16 cellular contexts compared by ENCODE assay signal in genomic region chr18:4134691-4135090, GRCh38.
"Had no signal": no experiment of that assay in that cellular context is flagged by ENCODE, and none has a peak within 500 bp of the region (broad histone marks: within the 10 kb centered on the region; RNA-seq: fewer than 3 reads in every experiment).

No MANE protein-coding gene starts in this region.

- DNase-seq: activated CD4-positive, alpha-beta T cell treated with anti-CD3 and anti-CD28 coated beads, Interleukin-2, amount 50 U/mL, for 4 hours; activated CD4-positive, CD25-positive, alpha-beta regulatory T cell treated with anti-CD3 and anti-CD28 coated beads, Interleukin-2, amount 50 U/mL, for 72 hours; activated naive CD4-positive, alpha-beta T cell treated with anti-CD3 and anti-CD28 coated beads, Interleukin-2, amount 50 U/mL, for 16 hours; activated T-cell treated with anti-CD3 and anti-CD28 coated beads, Interleukin-2, amount 50 U/mL, for 1 hour; dermis blood vessel endothelial cell; effector memory CD8-positive, alpha-beta T cell; heart right ventricle; islet precursor cell; left lung; mammary epithelial cell; naive thymus-derived CD8-positive, alpha-beta T cell; retina; stimulated activated CD4-positive, alpha-beta T cell treated with anti-CD3 and anti-CD28 coated beads, Interleukin-12 subunit alpha, Interleukin-12 subunit beta, amount 100 ng/mL, for 4 hours; stimulated activated CD4-positive, alpha-beta T cell treated with anti-CD3 and anti-CD28 coated beads, Interleukin-2, amount 100 ng/mL, for 24 hours; upper lobe of right lung had no signal

- H3K27me3 ChIP-seq: heart right ventricle, left lung, upper lobe of right lung had no signal

- H3K4me3 ChIP-seq: heart right ventricle, left lung, thoracic aorta, upper lobe of right lung had no signal

- H3K27ac ChIP-seq: heart right ventricle, left lung, thoracic aorta, upper lobe of right lung had no signal

- H3K27me3 Mint-ChIP-seq: effector memory CD8-positive, alpha-beta T cell had no signal

- H3K36me3 ChIP-seq: heart right ventricle, left lung, thoracic aorta, upper lobe of right lung had no signal

- H3K9me3 ChIP-seq: left lung, thoracic aorta, upper lobe of right lung had no signal

- H3K4me1 ChIP-seq: heart right ventricle, left lung, upper lobe of right lung had no signal

- ATAC-seq: effector memory CD8-positive, alpha-beta T cell; heart right ventricle; left lung; naive thymus-derived CD8-positive, alpha-beta T cell; upper lobe of right lung had no signal

- H3K4me1 Mint-ChIP-seq: naive thymus-derived CD8-positive, alpha-beta T cell had no signal

- H3K36me3 Mint-ChIP-seq: naive thymus-derived CD8-positive, alpha-beta T cell had no signal

- H3K4me3 Mint-ChIP-seq: effector memory CD8-positive, alpha-beta T cell; naive thymus-derived CD8-positive, alpha-beta T cell had no signal

- H3K27ac Mint-ChIP-seq: effector memory CD8-positive, alpha-beta T cell; naive thymus-derived CD8-positive, alpha-beta T cell had no signal
